In genomic region chr12:93407283-93407962, GRCh38 we compare ENCODE assay signal across 14 cellular contexts. TPM values are rescaled to one million over a fixed set of nuclear protein-coding genes. Genes with fewer than 3 reads are reported as not detected.
DNase-seq lines count a peak whose midpoint lies in the region; ATAC-seq and TF ChIP-seq lines count a peak whose summit lies in the region.
"Had no signal": no experiment of that assay in that cellular context is flagged by ENCODE, and none has a peak within 500 bp of the region (broad histone marks: within the 10 kb centered on the region; RNA-seq: fewer than 3 reads in every experiment).

No MANE protein-coding gene starts in this region.

- H3K36me3 Mint-ChIP-seq in activated CD8-positive, alpha-beta memory T cell treated with anti-CD3 and anti-CD28 coated beads, Interleukin-2, amount 10 ng/mL, durations not matched to agents 7 days and 5 days: peaks cover 65% of the 10 kb centered on the region
- peaks cover 32% of the 10 kb centered on the region; the same call in 2 of the 3 replicates for H3K36me3 Mint-ChIP-seq in GM23338 (ENCODE audit: low read depth)
- H3K36me3 Mint-ChIP-seq in activated naive CD8-positive, alpha-beta T cell treated with anti-CD3 and anti-CD28 coated beads for 36 hours: peaks cover 40% of the 10 kb centered on the region
- peaks cover 0 to 67% (median 3%) of the 10 kb centered on the region in 3 donors for H3K36me3 Mint-ChIP-seq in naive thymus-derived CD8-positive, alpha-beta T cell

- peaks cover 5% of the 10 kb centered on the region for H3F3A ChIP-seq in GM23338 (replicated peaks; ENCODE audit: low read depth)

- no peaks in the 10 kb centered on the region for H3K27me3 ChIP-seq in GM23338 (ENCODE audit: insufficient read depth)
- H3K27me3 ChIP-seq: dorsolateral prefrontal cortex, SJCRH30 had no signal

- ATAC-seq in activated CD8-positive, alpha-beta memory T cell treated with anti-CD3 and anti-CD28 coated beads, Interleukin-2, amount 10 ng/mL, durations not matched to agents 7 days and 5 days: no peak
- ATAC-seq in GM23338 (peak; percentile 65), GM18517 (IDR thresholded peaks at IDR 0.05; ENCODE audit: unreplicated experiment) (no peak), HG03025 (IDR thresholded peaks at IDR 0.05; ENCODE audit: low FRiP score, unreplicated experiment) (no peak), GM18907 (IDR thresholded peaks at IDR 0.05; ENCODE audit: unreplicated experiment) (no peak)
- ATAC-seq in naive thymus-derived CD8-positive, alpha-beta T cell: peak in 1 of 2 donors; percentile 13

- no peak overlapping the region for H2AFZ ChIP-seq in GM23338

- H3K4me1 Mint-ChIP-seq in activated CD8-positive, alpha-beta memory T cell treated with anti-CD3 and anti-CD28 coated beads, Interleukin-2, amount 10 ng/mL, durations not matched to agents 7 days and 5 days: peaks cover 39% of the 10 kb centered on the region
- H3K4me1 Mint-ChIP-seq in GM23338: peaks cover 6% of the 10 kb centered on the region; the same call in 2 of the 3 replicates
- H3K4me1 Mint-ChIP-seq in activated naive CD8-positive, alpha-beta T cell treated with anti-CD3 and anti-CD28 coated beads for 36 hours: peaks cover 38% of the 10 kb centered on the region
- H3K4me1 Mint-ChIP-seq in naive thymus-derived CD8-positive, alpha-beta T cell: peaks cover 16 to 23% (median 21%) of the 10 kb centered on the region in 4 donors

- H3K9me3 Mint-ChIP-seq in activated CD8-positive, alpha-beta memory T cell treated with anti-CD3 and anti-CD28 coated beads, Interleukin-2, amount 10 ng/mL, durations not matched to agents 7 days and 5 days (ENCODE audit: low read depth): no peaks in the 10 kb centered on the region
- H3K9me3 Mint-ChIP-seq in GM23338: no peaks in the 10 kb centered on the region
- H3K9me3 Mint-ChIP-seq in activated naive CD8-positive, alpha-beta T cell treated with anti-CD3 and anti-CD28 coated beads for 36 hours: peaks cover 3% of the 10 kb centered on the region
- no peaks in the 10 kb centered on the region for H3K9me3 Mint-ChIP-seq in naive thymus-derived CD8-positive, alpha-beta T cell

- DNase-seq in activated CD8-positive, alpha-beta memory T cell treated with anti-CD3 and anti-CD28 coated beads, Interleukin-2, amount 10 ng/mL, durations not matched to agents 7 days and 5 days: no peak
- no peak for DNase-seq in activated CD8-positive, alpha-beta memory T cell treated with anti-CD3 and anti-CD28 coated beads for 24 hours
- DNase-seq in GM23338 (ENCODE audit: low spot score): peak; percentile 27
- DNase-seq in activated naive CD8-positive, alpha-beta T cell treated with anti-CD3 and anti-CD28 coated beads for 36 hours: no peak
- DNase-seq in naive thymus-derived CD8-positive, alpha-beta T cell: no peak
- DNase-seq: activated CD8-positive, alpha-beta memory T cell treated with anti-CD3 and anti-CD28 coated beads, Interleukin-2, amount 50 U/mL, for 4 hours; aorta; dorsolateral prefrontal cortex; lower lobe of right lung; NCI-H2171 treated with DMSO at 0.1 percent for 48 hours; SJCRH30 had no signal

- no peaks in the 10 kb centered on the region; the same call in 1 of the 2 replicates for H3K4me1 ChIP-seq in GM23338 (ENCODE audit: insufficient read depth)
- H3K4me1 ChIP-seq: SJCRH30 had no signal

- H3K4me3 Mint-ChIP-seq in activated CD8-positive, alpha-beta memory T cell treated with anti-CD3 and anti-CD28 coated beads, Interleukin-2, amount 10 ng/mL, durations not matched to agents 7 days and 5 days: no peak overlapping the region
- H3K4me3 Mint-ChIP-seq in GM23338: no peak overlapping the region
- no peak overlapping the region for H3K4me3 Mint-ChIP-seq in activated naive CD8-positive, alpha-beta T cell treated with anti-CD3 and anti-CD28 coated beads for 36 hours
- no peak overlapping the region for H3K4me3 Mint-ChIP-seq in naive thymus-derived CD8-positive, alpha-beta T cell

- CTCF ChIA-PET in activated CD8-positive, alpha-beta memory T cell treated with anti-CD3 and anti-CD28 coated beads, Interleukin-2, amount 10 ng/mL, durations not matched to agents 7 days and 5 days (lab: Charles Lee): interaction anchor here (1.2 to 2.1 kb wide), 3 partner anchors 10 to 14 kb away, joined by 3 to 9 read pairs (median 4); no protein-coding TSS in a partner anchor

- H3K27me3 Mint-ChIP-seq in activated CD8-positive, alpha-beta memory T cell treated with anti-CD3 and anti-CD28 coated beads, Interleukin-2, amount 10 ng/mL, durations not matched to agents 7 days and 5 days: no peaks in the 10 kb centered on the region
- peaks cover 5% of the 10 kb centered on the region for H3K27me3 Mint-ChIP-seq in GM23338 (ENCODE audit: insufficient read depth, low read depth, poor library complexity)
- no peaks in the 10 kb centered on the region for H3K27me3 Mint-ChIP-seq in activated naive CD8-positive, alpha-beta T cell treated with anti-CD3 and anti-CD28 coated beads for 36 hours
- no peaks in the 10 kb centered on the region for H3K27me3 Mint-ChIP-seq in naive thymus-derived CD8-positive, alpha-beta T cell

- H3K27ac ChIP-seq in GM23338 (ENCODE audit: low read depth): peak overlapping the region; percentile 58; the same call in 1 of the 2 replicates
- H3K27ac ChIP-seq: dorsolateral prefrontal cortex, lower lobe of right lung, SJCRH30 had no signal

- TF ChIP-seq CTCF in GM23338 (conservative IDR thresholded peaks at IDR 0.05; ENCODE audit: low read depth in 2 of 2): no peak

- no peak overlapping the region for H3K4me2 ChIP-seq in GM23338

- H4K20me1 ChIP-seq in GM23338 (replicated peaks; ENCODE audit: insufficient read depth): peaks cover 15% of the 10 kb centered on the region

- H3K4me3 ChIP-seq in GM23338: no peak overlapping the region
- H3K4me3 ChIP-seq: dorsolateral prefrontal cortex, lower lobe of right lung, SJCRH30 had no signal

- H3K79me2 ChIP-seq in GM23338 (replicated peaks; ENCODE audit: insufficient read depth): peaks cover 22% of the 10 kb centered on the region

- no peaks in the 10 kb centered on the region for H3K9me2 ChIP-seq in GM23338 (ENCODE audit: insufficient read depth)

- POLR2A ChIA-PET in naive thymus-derived CD8-positive, alpha-beta T cell (lab: Charles Lee): no interaction called here

- peak overlapping the region; percentile 58 for H3K27ac Mint-ChIP-seq in activated CD8-positive, alpha-beta memory T cell treated with anti-CD3 and anti-CD28 coated beads, Interleukin-2, amount 10 ng/mL, durations not matched to agents 7 days and 5 days
- H3K27ac Mint-ChIP-seq in GM23338: peak overlapping the region; percentile 17; the same call in 1 of the 2 replicates
- H3K27ac Mint-ChIP-seq in activated naive CD8-positive, alpha-beta T cell treated with anti-CD3 and anti-CD28 coated beads for 36 hours: peak overlapping the region; percentile 12
- peak overlapping the region; percentile 7 to 90 (median 62) for H3K27ac Mint-ChIP-seq in naive thymus-derived CD8-positive, alpha-beta T cell

- peaks cover 11% of the 10 kb centered on the region; the same call in 1 of the 2 replicates for H3K36me3 ChIP-seq in GM23338 (ENCODE audit: insufficient read depth)

TF ChIP-seq in GM23338, 12 proteins besides CTCF, POLR2A, EP300 and RAD21 (continues in another document):
- no peak for TF ChIP-seq POLR2AphosphoS5 (IDR thresholded peaks at IDR 0.05; ENCODE audit: low read depth)
- TF ChIP-seq CREB1 (CRISPR knock-in tag; IDR thresholded peaks at IDR 0.05; ENCODE audit: low read depth): no peak
- TF ChIP-seq ZNF114 (CRISPR knock-in tag; IDR thresholded peaks at IDR 0.05): no peak
- TF ChIP-seq ETS1 (IDR thresholded peaks at IDR 0.05): no peak

RNA-seq across cellular contexts. Expression of gene NUDT4, which starts 29.7 kb away (rescaled TPM):
- total RNA-seq in activated CD8-positive, alpha-beta memory T cell treated with anti-CD3 and anti-CD28 coated beads, Interleukin-2, amount 10 ng/mL, durations not matched to agents 7 days and 5 days: 10 to 100 TPM; 42.8 to 63.8 TPM
- 67.2 and 69.7 TPM in 2 replicates for total RNA-seq in GM23338 (2014; rRNA removed; shearing (Covaris generic))
- polyA plus RNA-seq in GM23338 (2016; fragmentation: Nextera tagmentation; extraction: Ambion mirVana): 29.5 and 32.3 TPM in 2 replicates
- total RNA-seq in activated naive CD8-positive, alpha-beta T cell treated with anti-CD3 and anti-CD28 coated beads for 36 hours: 10 to 100 TPM; 77.2 to 85.5 TPM
- total RNA-seq in naive thymus-derived CD8-positive, alpha-beta T cell: 10 to 100 TPM; 52.0 to 55.5 TPM
- polyA plus RNA-seq in naive thymus-derived CD8-positive, alpha-beta T cell: 10 to 100 TPM; 38.0 to 47.8 (median 38.1) TPM

RNA-seq across cellular contexts. Expression of gene UBE2N, which starts 34.3 kb away (rescaled TPM):
- total RNA-seq in activated CD8-positive, alpha-beta memory T cell treated with anti-CD3 and anti-CD28 coated beads, Interleukin-2, amount 10 ng/mL, durations not matched to agents 7 days and 5 days: 100 to 1,000 TPM; 166 to 213 TPM
- 134 and 154 TPM in 2 replicates for total RNA-seq in GM23338 (2014; rRNA removed; shearing (Covaris generic))
- 328 and 385 TPM in 2 replicates for polyA plus RNA-seq in GM23338 (2016; fragmentation: Nextera tagmentation; extraction: Ambion mirVana)
- 100 to 1,000 TPM; 228 to 235 TPM for total RNA-seq in activated naive CD8-positive, alpha-beta T cell treated with anti-CD3 and anti-CD28 coated beads for 36 hours
- total RNA-seq in naive thymus-derived CD8-positive, alpha-beta T cell: 10 to 100 TPM; 66.8 to 73.4 TPM
- polyA plus RNA-seq in naive thymus-derived CD8-positive, alpha-beta T cell: 100 to 1,000 TPM; 117 to 123 (median 118) TPM

RNA-seq across cellular contexts. Expression of gene MRPL42, which starts 59.9 kb away (rescaled TPM):
- 10 to 100 TPM; 47.9 to 63.3 TPM for total RNA-seq in activated CD8-positive, alpha-beta memory T cell treated with anti-CD3 and anti-CD28 coated beads, Interleukin-2, amount 10 ng/mL, durations not matched to agents 7 days and 5 days
- 195 and 202 TPM in 2 replicates for total RNA-seq in GM23338 (2014; rRNA removed; shearing (Covaris generic))
- polyA plus RNA-seq in GM23338 (2016; fragmentation: Nextera tagmentation; extraction: Ambion mirVana): 229 and 269 TPM in 2 replicates
- 10 to 100 TPM; 92.4 to 93.4 TPM for total RNA-seq in activated naive CD8-positive, alpha-beta T cell treated with anti-CD3 and anti-CD28 coated beads for 36 hours
- total RNA-seq in naive thymus-derived CD8-positive, alpha-beta T cell: 10 to 100 TPM; 35.6 to 40.8 TPM
- 10 to 100 TPM; 62.4 to 64.6 (median 64.2) TPM for polyA plus RNA-seq in naive thymus-derived CD8-positive, alpha-beta T cell
